Comparison of ENCODE assay signal across 25 cellular contexts in the genomic region with DNA sequence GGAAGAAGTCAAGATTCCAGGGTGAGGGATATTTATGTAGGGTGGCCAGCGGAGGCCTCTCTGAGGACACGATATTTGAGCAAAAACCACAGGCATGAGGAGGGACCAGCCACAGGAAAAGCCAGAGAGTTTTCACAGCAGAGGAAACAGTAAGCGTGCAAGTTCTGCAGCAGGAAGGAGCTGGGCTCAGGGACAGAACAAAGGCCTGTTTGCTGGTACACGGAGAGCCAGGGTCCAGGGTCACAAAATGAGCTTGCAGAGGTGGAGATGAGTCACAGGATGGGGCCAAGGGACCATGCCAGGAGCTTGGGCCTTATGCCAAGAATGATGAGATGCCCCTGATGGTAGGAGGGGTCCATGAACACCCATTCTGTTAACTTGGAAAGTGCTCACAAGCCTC.
DNase-seq lines count a peak whose midpoint lies in the region; ATAC-seq and TF ChIP-seq lines count a peak whose summit lies in the region.
"Had no signal": no experiment of that assay in that cellular context is flagged by ENCODE, and none has a peak within 500 bp of the region (broad histone marks: within the 10 kb centered on the region; RNA-seq: fewer than 3 reads in every experiment).

No MANE protein-coding gene starts in this region.

- in situ Hi-C loops in astrocyte of the spinal cord (cut with HindIII; ENCODE audit: low sequenced_read_pairs) (no loop called here), GM13977 (cut with MboI; ENCODE audit: low pct_unique_long_range_greater_than_20kb, low sequenced_read_pairs, unreplicated experiment) (no loop called here)

- no peak overlapping the region for H3K27ac ChIP-seq in heart left ventricle
- H3K27ac ChIP-seq: A549, breast epithelium, dorsolateral prefrontal cortex, KMS-11, left lung had no signal

- no peaks in the 10 kb centered on the region for H3K9me3 ChIP-seq in heart left ventricle
- H3K9me3 ChIP-seq: A549, breast epithelium, left lung had no signal

- DNase-seq in A172 (ENCODE audit: low spot score) (peak; percentile 10), Kasumi-1 (lab: John Stamatoyannopoulos, UW) (peak; percentile 19 to 25), astrocyte of the spinal cord (ENCODE audit: low read depth, low spot score) (peak; percentile 69), kidney tubule cell (ENCODE audit: low spot score) (peak; percentile 53), NCI-H1092 treated with DMSO at 0.1 percent for 48 hours (lab: John Stamatoyannopoulos, UW) (no peak), heart left ventricle (no peak), GM13977 (ENCODE audit: low spot score) (no peak)
- DNase-seq: activated CD8-positive, alpha-beta memory T cell treated with anti-CD3 and anti-CD28 coated beads for 24 hours; activated naive CD8-positive, alpha-beta T cell treated with anti-CD3 and anti-CD28 coated beads, Interleukin-2, amount 10 ng/mL, durations not matched to agents 7 days and 5 days; DMS153; dorsolateral prefrontal cortex; HFFc6; left lung; NCI-H1105 treated with DMSO at 0.1 percent for 48 hours; NCI-H2107; NCI-H524 treated with DMSO at 0.1 percent for 48 hours; OCI-M1; retina; SIG-M5; stimulated activated CD4-positive, alpha-beta T cell treated with anti-CD3 and anti-CD28 coated beads, Interleukin-15, amount 100 ng/mL, for 24 hours had no signal

- peaks cover 0 to 9% (median 0%) of the 10 kb centered on the region in 12 donors for H3K4me1 ChIP-seq in heart left ventricle
- H3K4me1 ChIP-seq: A549, breast epithelium, left lung had no signal

- TF ChIP-seq CTCF in astrocyte of the spinal cord (IDR thresholded peaks at IDR 0.05; ENCODE audit: low read depth, low read length) (no peak), heart left ventricle (IDR thresholded peaks at IDR 0.05) (no peak), GM13977 (IDR thresholded peaks at IDR 0.05; ENCODE audit: extremely low read depth, insufficient read depth, missing control alignments) (no peak)

- ATAC-seq in heart left ventricle (no peak), HG03378 (IDR thresholded peaks at IDR 0.05; ENCODE audit: unreplicated experiment) (no peak)
- ATAC-seq: A549; activated CD4-positive, CD25-positive, alpha-beta regulatory T cell treated with anti-CD3 and anti-CD28 coated beads, Interleukin-2, amount 50 U/mL, for 24 hours; left lung had no signal

- H3K36me3 ChIP-seq in heart left ventricle = peaks cover 0 to 3% (median 0%) of the 10 kb centered on the region in 9 donors
- H3K36me3 ChIP-seq: breast epithelium, left lung had no signal

- TF ChIP-seq POLR2A in heart left ventricle (IDR thresholded peaks at IDR 0.05) = no peak

- H3K27me3 ChIP-seq in heart left ventricle = no peaks in the 10 kb centered on the region
- H3K27me3 ChIP-seq: breast epithelium, left lung had no signal

- intact Hi-C loops in heart left ventricle (cut with DNase I) = no loop called here

- 45 to 71% (median 54%) methylated on average over 4 of the region's 4 CpGs for WGBS in heart left ventricle, 4 donors

- H3K4me3 ChIP-seq in astrocyte of the spinal cord (ENCODE audit: low read depth, low read length) (no peak overlapping the region), heart left ventricle (no peak overlapping the region)
- H3K4me3 ChIP-seq: A549, breast epithelium, dorsolateral prefrontal cortex, left lung had no signal

Comparison
In these comparisons a context has a peak if more than half of its experiments do, and no peak if none do; other contexts are left out.
1. DNase-seq: peak in A172 (single experiment), Kasumi-1 (2 of 2), astrocyte of the spinal cord (single experiment) and kidney tubule cell (single experiment); none in NCI-H1092 treated with DMSO at 0.1 percent for 48 hours (single experiment), heart left ventricle (0 of 5) and GM13977 (single experiment).